In genomic region chr9:134605969-134606363, GRCh38 we compare ENCODE assay signal across 23 cellular contexts. TPM values are rescaled to one million over a fixed set of nuclear protein-coding genes. Genes with fewer than 3 reads are reported as not detected.
DNase-seq lines count a peak whose midpoint lies in the region; ATAC-seq and TF ChIP-seq lines count a peak whose summit lies in the region.
"Had no signal": no experiment of that assay in that cellular context is flagged by ENCODE, and none has a peak within 500 bp of the region (broad histone marks: within the 10 kb centered on the region; RNA-seq: fewer than 3 reads in every experiment).

No MANE protein-coding gene starts in this region.

- no peaks in the 10 kb centered on the region for H3K9me3 Mint-ChIP-seq in activated CD8-positive, alpha-beta T cell treated with anti-CD3 and anti-CD28 coated beads, Interleukin-2, amount 10 ng/mL, durations not matched to agents 7 days and 5 days (ENCODE audit: insufficient read depth)
- no peaks in the 10 kb centered on the region for H3K9me3 Mint-ChIP-seq in activated CD8-positive, alpha-beta T cell treated with anti-CD3 and anti-CD28 coated beads for 36 hours
- no peaks in the 10 kb centered on the region for H3K9me3 Mint-ChIP-seq in activated CD4-positive, alpha-beta memory T cell treated with anti-CD3 and anti-CD28 coated beads, Interleukin-2, amount 10 ng/mL, durations not matched to agents 7 days and 5 days
- H3K9me3 Mint-ChIP-seq in GM23338, result no peaks in the 10 kb centered on the region

- peaks cover 3% of the 10 kb centered on the region; the same call in 1 of the 2 replicates for H3K9me2 ChIP-seq in GM23338 (ENCODE audit: insufficient read depth)

- peaks cover 2% of the 10 kb centered on the region for H3K27me3 Mint-ChIP-seq in activated CD8-positive, alpha-beta T cell treated with anti-CD3 and anti-CD28 coated beads, Interleukin-2, amount 10 ng/mL, durations not matched to agents 7 days and 5 days (ENCODE audit: low read depth)
- H3K27me3 Mint-ChIP-seq in activated CD8-positive, alpha-beta T cell treated with anti-CD3 and anti-CD28 coated beads for 36 hours, result peaks cover 8% of the 10 kb centered on the region
- H3K27me3 Mint-ChIP-seq in activated CD4-positive, alpha-beta memory T cell treated with anti-CD3 and anti-CD28 coated beads, Interleukin-2, amount 10 ng/mL, durations not matched to agents 7 days and 5 days, result peaks cover 4% of the 10 kb centered on the region
- peaks cover 2% of the 10 kb centered on the region for H3K27me3 Mint-ChIP-seq in GM23338 (ENCODE audit: insufficient read depth, low read depth, poor library complexity)

- H3F3A ChIP-seq in GM23338 (replicated peaks; ENCODE audit: low read depth), result no peaks in the 10 kb centered on the region

- no peaks in the 10 kb centered on the region for H3K27me3 ChIP-seq in lung (ENCODE audit: control insufficient read depth, insufficient read depth)
- H3K27me3 ChIP-seq in rectal smooth muscle tissue (ENCODE audit: control insufficient read depth, insufficient read depth, low read length), result no peaks in the 10 kb centered on the region
- no peaks in the 10 kb centered on the region for H3K27me3 ChIP-seq in GM23338 (ENCODE audit: insufficient read depth)
- H3K27me3 ChIP-seq: SJCRH30 had no signal

- H3K79me2 ChIP-seq in GM23338 (replicated peaks; ENCODE audit: insufficient read depth), result no peaks in the 10 kb centered on the region

- no peak overlapping the region for H2AFZ ChIP-seq in GM23338

- H3K4me2 ChIP-seq in GM23338, result no peak overlapping the region

- POLR2A ChIA-PET in activated CD8-positive, alpha-beta T cell treated with anti-CD3 and anti-CD28 coated beads, Interleukin-2, amount 10 ng/mL, durations not matched to agents 7 days and 5 days (lab: Charles Lee), result no interaction called here
- POLR2A ChIA-PET in activated CD8-positive, alpha-beta T cell treated with anti-CD3 and anti-CD28 coated beads for 36 hours (lab: Charles Lee), result no interaction called here
- POLR2A ChIA-PET in activated CD4-positive, alpha-beta memory T cell treated with anti-CD3 and anti-CD28 coated beads, Interleukin-2, amount 10 ng/mL, durations not matched to agents 7 days and 5 days (lab: Charles Lee), result interaction anchor here (0.5 kb wide), 1 partner anchor 255 kb away, joined by 4 read pairs; no protein-coding TSS in a partner anchor

- 86 to 87% methylated on average over 5 of the region's 5 CpGs for WGBS in lung, 2 donors

- peak; percentile 16 for DNase-seq in activated CD8-positive, alpha-beta T cell treated with anti-CD3 and anti-CD28 coated beads, Interleukin-2, amount 10 ng/mL, durations not matched to agents 7 days and 5 days
- no peak for DNase-seq in activated CD8-positive, alpha-beta T cell treated with anti-CD3 and anti-CD28 coated beads for 36 hours
- peak; percentile 5 for DNase-seq in activated CD4-positive, alpha-beta memory T cell treated with anti-CD3 and anti-CD28 coated beads, Interleukin-2, amount 10 ng/mL, durations not matched to agents 7 days and 5 days
- DNase-seq in lung (ENCODE audit: low spot score), result peak; percentile 14
- no peak for DNase-seq in GM23338 (ENCODE audit: low spot score)
- DNase-seq: 8988T, DMS153, DND-41, H7, KBM-7, MV-4-11, NCI-H1105 treated with DMSO at 0.1 percent for 48 hours, NCI-H146, NCI-H2029, NCI-H446, NCI-H524 treated with DMSO at 0.1 percent for 48 hours, NCI-H774, PC-3, SJCRH30 had no signal

- no peaks in the 10 kb centered on the region for H3K4me1 Mint-ChIP-seq in activated CD8-positive, alpha-beta T cell treated with anti-CD3 and anti-CD28 coated beads, Interleukin-2, amount 10 ng/mL, durations not matched to agents 7 days and 5 days (ENCODE audit: low read depth)
- no peaks in the 10 kb centered on the region for H3K4me1 Mint-ChIP-seq in activated CD8-positive, alpha-beta T cell treated with anti-CD3 and anti-CD28 coated beads for 36 hours (ENCODE audit: low read depth)
- no peaks in the 10 kb centered on the region for H3K4me1 Mint-ChIP-seq in activated CD4-positive, alpha-beta memory T cell treated with anti-CD3 and anti-CD28 coated beads, Interleukin-2, amount 10 ng/mL, durations not matched to agents 7 days and 5 days
- H3K4me1 Mint-ChIP-seq in GM23338, result no peaks in the 10 kb centered on the region

- no peak overlapping the region for H3K4me3 ChIP-seq in lung
- H3K4me3 ChIP-seq in rectal smooth muscle tissue (ENCODE audit: low read length), result no peak overlapping the region
- H3K4me3 ChIP-seq in GM23338, result no peak overlapping the region
- H3K4me3 ChIP-seq: SJCRH30 had no signal

- no peak overlapping the region for H3K4me3 Mint-ChIP-seq in activated CD8-positive, alpha-beta T cell treated with anti-CD3 and anti-CD28 coated beads, Interleukin-2, amount 10 ng/mL, durations not matched to agents 7 days and 5 days
- H3K4me3 Mint-ChIP-seq in activated CD8-positive, alpha-beta T cell treated with anti-CD3 and anti-CD28 coated beads for 36 hours, result no peak overlapping the region
- no peak overlapping the region for H3K4me3 Mint-ChIP-seq in activated CD4-positive, alpha-beta memory T cell treated with anti-CD3 and anti-CD28 coated beads, Interleukin-2, amount 10 ng/mL, durations not matched to agents 7 days and 5 days
- no peak overlapping the region for H3K4me3 Mint-ChIP-seq in GM23338

- H3K9ac ChIP-seq in rectal smooth muscle tissue (ENCODE audit: low read length), result no peak overlapping the region

- intact Hi-C loops in activated CD8-positive, alpha-beta T cell treated with anti-CD3 and anti-CD28 coated beads for 36 hours (cut with micrococcal nuclease), result no loop called here

- CTCF ChIA-PET in activated CD8-positive, alpha-beta T cell treated with anti-CD3 and anti-CD28 coated beads, Interleukin-2, amount 10 ng/mL, durations not matched to agents 7 days and 5 days (lab: Charles Lee), result no interaction called here
- CTCF ChIA-PET in activated CD8-positive, alpha-beta T cell treated with anti-CD3 and anti-CD28 coated beads for 36 hours (lab: Charles Lee), result no interaction called here
- CTCF ChIA-PET in activated CD4-positive, alpha-beta memory T cell treated with anti-CD3 and anti-CD28 coated beads, Interleukin-2, amount 10 ng/mL, durations not matched to agents 7 days and 5 days (lab: Charles Lee), result no interaction called here

- H3K27ac Mint-ChIP-seq in activated CD8-positive, alpha-beta T cell treated with anti-CD3 and anti-CD28 coated beads, Interleukin-2, amount 10 ng/mL, durations not matched to agents 7 days and 5 days, result no peak overlapping the region
- H3K27ac Mint-ChIP-seq in activated CD8-positive, alpha-beta T cell treated with anti-CD3 and anti-CD28 coated beads for 36 hours, result no peak overlapping the region
- H3K27ac Mint-ChIP-seq in activated CD4-positive, alpha-beta memory T cell treated with anti-CD3 and anti-CD28 coated beads, Interleukin-2, amount 10 ng/mL, durations not matched to agents 7 days and 5 days, result no peak overlapping the region
- H3K27ac Mint-ChIP-seq in GM23338, result no peak overlapping the region

- H3K36me3 Mint-ChIP-seq in activated CD8-positive, alpha-beta T cell treated with anti-CD3 and anti-CD28 coated beads, Interleukin-2, amount 10 ng/mL, durations not matched to agents 7 days and 5 days (ENCODE audit: low read depth), result no peaks in the 10 kb centered on the region
- H3K36me3 Mint-ChIP-seq in activated CD8-positive, alpha-beta T cell treated with anti-CD3 and anti-CD28 coated beads for 36 hours (ENCODE audit: low read depth), result no peaks in the 10 kb centered on the region
- no peaks in the 10 kb centered on the region for H3K36me3 Mint-ChIP-seq in activated CD4-positive, alpha-beta memory T cell treated with anti-CD3 and anti-CD28 coated beads, Interleukin-2, amount 10 ng/mL, durations not matched to agents 7 days and 5 days (ENCODE audit: low read depth)
- H3K36me3 Mint-ChIP-seq in GM23338 (ENCODE audit: low read depth), result no peaks in the 10 kb centered on the region

- peaks cover 0 to 2% of the 10 kb centered on the region in 2 donors for H3K9me3 ChIP-seq in lung (ENCODE audit: control insufficient read depth in 2 of 2, insufficient read depth in 1 of 2, low read length in 1 of 2)
- H3K9me3 ChIP-seq: SJCRH30 had no signal

- H3K36me3 ChIP-seq in lung (ENCODE audit: control insufficient read depth in 2 of 2, insufficient read depth in 2 of 2, low read length in 2 of 2) (no peaks in the 10 kb centered on the region), rectal smooth muscle tissue (ENCODE audit: control insufficient read depth, insufficient read depth, low read length) (no peaks in the 10 kb centered on the region), GM23338 (ENCODE audit: insufficient read depth) (no peaks in the 10 kb centered on the region)
- H3K36me3 ChIP-seq: SJCRH30 had no signal

- H3K4me1 ChIP-seq in lung (ENCODE audit: control insufficient read depth in 2 of 2, insufficient read depth in 2 of 2, low read length in 2 of 2) (no peaks in the 10 kb centered on the region), rectal smooth muscle tissue (ENCODE audit: control insufficient read depth, insufficient read depth, low read length) (peaks cover 4% of the 10 kb centered on the region), GM23338 (ENCODE audit: insufficient read depth) (no peaks in the 10 kb centered on the region)

- H4K20me1 ChIP-seq in GM23338 (replicated peaks; ENCODE audit: insufficient read depth), result no peaks in the 10 kb centered on the region

- H3K27ac ChIP-seq in lung (ENCODE audit: low read depth in 1 of 2, low read length in 1 of 2), result no peak overlapping the region
- peak overlapping the region; percentile 30 for H3K27ac ChIP-seq in rectal smooth muscle tissue (ENCODE audit: low read depth, low read length)
- no peak overlapping the region for H3K27ac ChIP-seq in GM23338 (ENCODE audit: low read depth)
- H3K27ac ChIP-seq: SJCRH30 had no signal

- TF ChIP-seq CTCF in activated CD8-positive, alpha-beta T cell treated with anti-CD3 and anti-CD28 coated beads for 36 hours (IDR thresholded peaks at IDR 0.05), result no peak
- TF ChIP-seq CTCF in lung (IDR thresholded peaks at IDR 0.05; ENCODE audit: control extremely low read depth, extremely low read depth) (no peak), GM23338 (conservative IDR thresholded peaks at IDR 0.05; ENCODE audit: low read depth in 2 of 2) (no peak)

- no peak for ATAC-seq in activated CD8-positive, alpha-beta T cell treated with anti-CD3 and anti-CD28 coated beads, Interleukin-2, amount 10 ng/mL, durations not matched to agents 7 days and 5 days
- ATAC-seq in activated CD8-positive, alpha-beta T cell treated with anti-CD3 and anti-CD28 coated beads for 36 hours, result no peak
- ATAC-seq in lung (ENCODE audit: insufficient read depth, low FRiP score) (no peak), GM23338 (no peak), GM21717 (IDR thresholded peaks at IDR 0.05; ENCODE audit: unreplicated experiment) (no peak), GM18907 (IDR thresholded peaks at IDR 0.05; ENCODE audit: unreplicated experiment) (no peak)
- ATAC-seq: PC-3 had no signal

RNA-seq across cellular contexts. Expression of gene COL5A1, which starts 35.6 kb away (rescaled TPM):
- total RNA-seq in activated CD8-positive, alpha-beta T cell treated with anti-CD3 and anti-CD28 coated beads, Interleukin-2, amount 10 ng/mL, durations not matched to agents 7 days and 5 days, result under 1 TPM; 0.05 to 0.08 TPM
- total RNA-seq in activated CD8-positive, alpha-beta T cell treated with anti-CD3 and anti-CD28 coated beads for 36 hours, result under 1 TPM; 0.29 to 0.34 TPM
- total RNA-seq in activated CD4-positive, alpha-beta memory T cell treated with anti-CD3 and anti-CD28 coated beads, Interleukin-2, amount 10 ng/mL, durations not matched to agents 7 days and 5 days, result under 1 TPM; 0.10 to 0.13 TPM
- total RNA-seq in lung, result 100 to 1,000 TPM in 1 of 2 donors, 10 to 100 TPM in 1; 96.6 to 169 TPM
- polyA plus RNA-seq in lung (10 to 100 TPM; 12.2 to 34.1 TPM), GM23338 (2016; fragmentation: Nextera tagmentation; extraction: Ambion mirVana) (2.5 and 3.3 TPM in 2 replicates)
- 12.3 and 13.1 TPM in 2 replicates for total RNA-seq in GM23338 (2014; rRNA removed; shearing (Covaris generic))
- total RNA-seq: MCF 10A had no signal

Comparison
In these comparisons a context has a peak if more than half of its experiments do, and no peak if none do; other contexts are left out.
1. DNase-seq: peak in activated CD8-positive, alpha-beta T cell treated with anti-CD3 and anti-CD28 coated beads, Interleukin-2, amount 10 ng/mL, durations not matched to agents 7 days and 5 days (single experiment), activated CD4-positive, alpha-beta memory T cell treated with anti-CD3 and anti-CD28 coated beads, Interleukin-2, amount 10 ng/mL, durations not matched to agents 7 days and 5 days (single experiment) and lung (single experiment); none in activated CD8-positive, alpha-beta T cell treated with anti-CD3 and anti-CD28 coated beads for 36 hours (single experiment) and GM23338 (single experiment).